In the genomic region with DNA sequence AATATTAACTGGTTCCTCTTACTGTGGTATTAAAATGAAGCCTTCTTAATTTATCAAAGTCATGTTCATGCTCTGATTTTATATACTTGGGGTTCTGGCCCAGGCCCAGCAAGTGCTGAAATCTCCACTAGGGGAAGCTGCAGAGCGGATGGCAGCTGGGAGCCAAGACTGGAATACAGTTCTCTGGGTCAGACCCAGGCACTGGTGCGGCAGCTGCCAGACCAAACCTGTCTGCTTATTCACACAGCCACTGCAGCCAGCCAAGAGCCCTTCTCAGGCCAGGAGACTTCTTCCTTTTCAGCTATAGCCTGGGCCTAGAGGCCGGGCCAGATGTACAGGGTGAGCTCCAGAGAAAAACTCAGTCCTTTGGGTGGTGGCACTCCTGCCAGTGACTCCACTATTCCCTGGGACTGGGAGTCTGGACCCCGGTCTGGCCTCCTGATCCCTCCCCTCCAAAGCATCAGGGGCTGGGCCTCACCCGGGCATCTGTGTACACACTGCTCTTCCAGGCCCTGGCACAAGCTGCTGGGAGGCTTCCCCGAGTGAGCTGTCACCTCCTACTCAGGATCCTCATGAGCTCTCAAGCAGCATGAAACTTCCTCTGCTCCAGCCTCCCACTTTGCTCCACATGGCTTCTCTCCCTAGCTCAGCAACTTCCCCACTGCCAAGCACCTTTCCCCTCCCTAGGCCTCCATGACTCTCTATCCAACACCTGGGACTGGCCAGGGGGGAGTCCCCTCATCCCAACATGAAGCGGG, we compare ENCODE assay signal across 8 cellular contexts. TPM values are rescaled to one million over a fixed set of nuclear protein-coding genes. Genes with fewer than 3 reads are reported as not detected.
DNase-seq lines count a peak whose midpoint lies in the region; ATAC-seq and TF ChIP-seq lines count a peak whose summit lies in the region.

No MANE protein-coding gene starts in this region.

- in situ Hi-C loops in HAP-1 (cut with MboI; ENCODE audit: low sequenced_read_pairs), result no loop called here

- ATAC-seq in omental fat pad (ENCODE audit: low FRiP score) (peak; percentile 35), HG03196 (IDR thresholded peaks at IDR 0.05; ENCODE audit: unreplicated experiment) (no peak)

- no peak for TF ChIP-seq CTCF in omental fat pad (IDR thresholded peaks at IDR 0.05)

- peaks cover 24 to 51% (median 29%) of the 10 kb centered on the region in 3 donors for H3K4me1 Mint-ChIP-seq in CD8-positive, alpha-beta memory T cell

- no peak for DNase-seq in CD8-positive, alpha-beta memory T cell
- DNase-seq in NCI-H69 (lab: John Stamatoyannopoulos, UW) (peak; percentile 8), fibroblast of gingiva (ENCODE audit: low read depth) (peak; percentile 64), omental fat pad (ENCODE audit: low spot score) (no peak), NCI-H510A treated with DMSO at 0.1 percent for 48 hours (lab: John Stamatoyannopoulos, UW) (no peak), HAP-1 (ENCODE audit: low spot score in 2 of 2) (no peak)
- no peak for DNase-seq in activated CD4-positive, alpha-beta T cell treated with anti-CD3 and anti-CD28 coated beads, Interleukin-2, amount 50 U/mL, for 1 hour

- CTCF ChIA-PET in CD8-positive, alpha-beta memory T cell (lab: Charles Lee), result interaction anchor here (1.1 to 1.5 kb wide), 2 partner anchors 9 to 25 kb away, joined by 4 read pairs; a partner anchor contains a TSS

- H3K27ac Mint-ChIP-seq in CD8-positive, alpha-beta memory T cell, result peak overlapping the region in 5 of 8 donors; percentile 15 to 87 (median 42)

- H3K27me3 ChIP-seq in CD8-positive, alpha-beta memory T cell (ENCODE audit: insufficient read depth, low read length, poor library complexity, severe bottlenecking), result no peaks in the 10 kb centered on the region
- no peaks in the 10 kb centered on the region for H3K27me3 ChIP-seq in HAP-1 (ENCODE audit: low read depth)

- H3K36me3 ChIP-seq in CD8-positive, alpha-beta memory T cell (ENCODE audit: insufficient read depth, low read length), result no peaks in the 10 kb centered on the region
- H3K36me3 ChIP-seq in HAP-1 (replicated peaks), result no peaks in the 10 kb centered on the region; the same call in 1 of the 2 replicates

- POLR2A ChIA-PET in CD8-positive, alpha-beta memory T cell (lab: Charles Lee), result no interaction called here

- no peaks in the 10 kb centered on the region for H3K9me3 Mint-ChIP-seq in CD8-positive, alpha-beta memory T cell

- H3K36me3 Mint-ChIP-seq in CD8-positive, alpha-beta memory T cell, result peaks cover 0 to 56% (median 1%) of the 10 kb centered on the region in 3 donors

- H3K4me1 ChIP-seq in CD8-positive, alpha-beta memory T cell (ENCODE audit: insufficient read depth, low read length), result peaks cover 2% of the 10 kb centered on the region
- H3K4me1 ChIP-seq in HAP-1, result no peaks in the 10 kb centered on the region

- H3K27ac ChIP-seq in CD8-positive, alpha-beta memory T cell (ENCODE audit: low read depth, low read length), result no peak overlapping the region

- H3K4me3 ChIP-seq in CD8-positive, alpha-beta memory T cell (ENCODE audit: low read length), result no peak overlapping the region
- no peak overlapping the region for H3K4me3 ChIP-seq in HAP-1

- peaks cover 0 to 2% of the 10 kb centered on the region in 2 donors for H3K27me3 Mint-ChIP-seq in CD8-positive, alpha-beta memory T cell

- H3K4me3 Mint-ChIP-seq in CD8-positive, alpha-beta memory T cell, result no peak overlapping the region

- H3K9me3 ChIP-seq in CD8-positive, alpha-beta memory T cell (ENCODE audit: low read length), result no peaks in the 10 kb centered on the region
- H3K9me3 ChIP-seq in HAP-1, result no peaks in the 10 kb centered on the region

RNA-seq across cellular contexts. Expression of a gene that starts 24.4 kb away (rescaled TPM):
- 10 to 100 TPM; 49.3 to 57.6 TPM for total RNA-seq in CD8-positive, alpha-beta memory T cell
- polyA plus RNA-seq in CD8-positive, alpha-beta memory T cell, result 107 TPM
- total RNA-seq in omental fat pad, result 100 to 1,000 TPM in 3 of 4 donors, 10 to 100 TPM in 1; 67.8 to 154 (median 124) TPM

RNA-seq across cellular contexts. Expression of a gene that starts 25.6 kb away (rescaled TPM):
- 1 to 10 TPM; 1.1 to 1.5 TPM for total RNA-seq in CD8-positive, alpha-beta memory T cell
- not detected for polyA plus RNA-seq in CD8-positive, alpha-beta memory T cell
- total RNA-seq in omental fat pad, result 1 to 10 TPM in 3 of 4 donors, not detected in 1; 1.7 to 2.7 (median 2.0) TPM

RNA-seq across cellular contexts. Expression of a gene that starts 26.8 kb away (rescaled TPM):
- total RNA-seq in CD8-positive, alpha-beta memory T cell, result not detected
- not detected for polyA plus RNA-seq in CD8-positive, alpha-beta memory T cell
- total RNA-seq in omental fat pad, result not detected

RNA-seq across cellular contexts. Expression of a gene that starts 40.3 kb away (rescaled TPM):
- total RNA-seq in CD8-positive, alpha-beta memory T cell, result 1 to 10 TPM; 1.3 TPM
- 0.60 TPM for polyA plus RNA-seq in CD8-positive, alpha-beta memory T cell
- 10 to 100 TPM in 2 of 4 donors, 1 to 10 TPM in 2; 8.0 to 14.2 (median 11.4) TPM for total RNA-seq in omental fat pad

Comparison
In these comparisons a context has a peak if more than half of its experiments do, and no peak if none do; other contexts are left out.
1. DNase-seq: peak in NCI-H69 (single experiment) and fibroblast of gingiva (single experiment); none in CD8-positive, alpha-beta memory T cell (0 of 5), omental fat pad (single experiment), NCI-H510A treated with DMSO at 0.1 percent for 48 hours (single experiment), activated CD4-positive, alpha-beta T cell treated with anti-CD3 and anti-CD28 coated beads, Interleukin-2, amount 50 U/mL, for 1 hour (single experiment) and HAP-1 (0 of 2).